Comparison of ENCODE assay signal across 8 cellular contexts in genomic region chr15:78871483-78872127, GRCh38. TPM values are rescaled to one million over a fixed set of nuclear protein-coding genes. Genes with fewer than 3 reads are reported as not detected.
DNase-seq lines count a peak whose midpoint lies in the region; ATAC-seq and TF ChIP-seq lines count a peak whose summit lies in the region.
"Not testable (repeated sequence)": the region's sequence is repeated elsewhere in the genome, so short reads cannot be mapped to it uniquely, and the experiment has no call there.

No MANE protein-coding gene starts in this region.

- peak overlapping the region; percentile 89 for H3K27ac ChIP-seq in GM23338 (ENCODE audit: low read depth)
- H3K27ac ChIP-seq in left ventricle myocardium inferior (replicated peaks): peak overlapping the region; percentile 98
- H3K27ac ChIP-seq in naive thymus-derived CD4-positive, alpha-beta T cell (ENCODE audit: low read depth, low read length): not testable (repeated sequence)
- peak overlapping the region in 3 of 4 donors; percentile 99 to 100 (median 99) for H3K27ac ChIP-seq in gastrocnemius medialis
- peak overlapping the region; percentile 95 to 98 for H3K27ac ChIP-seq in uterus

- POLR2A ChIA-PET in naive thymus-derived CD4-positive, alpha-beta T cell (lab: Charles Lee): interaction anchor here (0.6 to 2.7 kb wide), 4 partner anchors 10 to 134 kb away, joined by 3 to 12 read pairs (median 6); no protein-coding TSS in a partner anchor

- not testable (repeated sequence) for H3K27me3 ChIP-seq in GM23338 (ENCODE audit: insufficient read depth); left ventricle myocardium inferior (ENCODE audit: low read depth); naive thymus-derived CD4-positive, alpha-beta T cell (ENCODE audit: control insufficient read depth in 2 of 2, insufficient read depth in 2 of 2, low read length in 2 of 2); gastrocnemius medialis; uterus

- not testable (repeated sequence) for H3K9me3 Mint-ChIP-seq in GM23338; activated T-cell treated with anti-CD3 and anti-CD28 coated beads, Interleukin-2, amount 50 U/mL, for 4 hours; central memory CD8-positive, alpha-beta T cell
- peaks cover 0 to 11% (median 0%) of the 10 kb centered on the region in 11 donors for H3K9me3 Mint-ChIP-seq in naive thymus-derived CD4-positive, alpha-beta T cell

- peak overlapping the region; percentile 82 for H3K4me2 ChIP-seq in GM23338

- H3K4me3 ChIP-seq in GM23338 (peak overlapping the region; percentile 59), left ventricle myocardium inferior (peak overlapping the region; percentile 81), gastrocnemius medialis (peak overlapping the region in 1 of 4 donors; percentile 96), uterus (peak overlapping the region in 1 of 2 donors; percentile 82)
- not testable (repeated sequence) for H3K4me3 ChIP-seq in naive thymus-derived CD4-positive, alpha-beta T cell (ENCODE audit: low read length)

- ATAC-seq in GM23338; activated T-cell treated with anti-CD3 and anti-CD28 coated beads, Interleukin-2, amount 50 U/mL, for 4 hours; central memory CD8-positive, alpha-beta T cell (replicated peaks; ENCODE audit: extremely low read depth, poor library complexity, severe bottlenecking); naive thymus-derived CD4-positive, alpha-beta T cell; gastrocnemius medialis: not testable (repeated sequence)

- not testable (repeated sequence) for DNase-seq in GM23338 (ENCODE audit: low spot score); activated T-cell treated with anti-CD3 and anti-CD28 coated beads, Interleukin-2, amount 50 U/mL, for 4 hours; central memory CD8-positive, alpha-beta T cell (ENCODE audit: low spot score in 2 of 2); left ventricle myocardium inferior; naive thymus-derived CD4-positive, alpha-beta T cell; gastrocnemius medialis; uterus
- DNase-seq in RPMI8226: peak; percentile 9

- H3K27me3 Mint-ChIP-seq in GM23338 (ENCODE audit: insufficient read depth, low read depth, poor library complexity): peaks cover 24% of the 10 kb centered on the region
- H3K27me3 Mint-ChIP-seq in activated T-cell treated with anti-CD3 and anti-CD28 coated beads, Interleukin-2, amount 50 U/mL, for 4 hours (ENCODE audit: low read depth); central memory CD8-positive, alpha-beta T cell; naive thymus-derived CD4-positive, alpha-beta T cell: not testable (repeated sequence)

- H3K36me3 Mint-ChIP-seq in GM23338 (ENCODE audit: low read depth): peaks cover 17% of the 10 kb centered on the region
- not testable (repeated sequence) for H3K36me3 Mint-ChIP-seq in activated T-cell treated with anti-CD3 and anti-CD28 coated beads, Interleukin-2, amount 50 U/mL, for 4 hours (ENCODE audit: insufficient read depth)
- H3K36me3 Mint-ChIP-seq in central memory CD8-positive, alpha-beta T cell (ENCODE audit: insufficient read depth): peaks cover 28% of the 10 kb centered on the region
- H3K36me3 Mint-ChIP-seq in naive thymus-derived CD4-positive, alpha-beta T cell: peaks cover 0 to 10% (median 3%) of the 10 kb centered on the region in 5 donors

- CTCF ChIA-PET in naive thymus-derived CD4-positive, alpha-beta T cell (lab: Charles Lee): interaction anchor here (0.6 to 0.7 kb wide), 2 partner anchors 59 to 809 kb away, joined by 3 to 5 read pairs; no protein-coding TSS in a partner anchor

- not testable (repeated sequence) for TF ChIP-seq POLR2A in gastrocnemius medialis (IDR thresholded peaks at IDR 0.05); uterus (IDR thresholded peaks at IDR 0.05)

- H2AFZ ChIP-seq in GM23338: 0 out of 2 replicates have a peak overlapping the region, but pooled peaks have one; percentile 0

- in situ Hi-C loops in gastrocnemius medialis (cut with MboI; ENCODE audit: low sequenced_read_pairs in 4 of 4): not testable (repeated sequence)

- TF ChIP-seq CTCF in GM23338 (conservative IDR thresholded peaks at IDR 0.05; ENCODE audit: low read depth in 2 of 2); left ventricle myocardium inferior (IDR thresholded peaks at IDR 0.05; ENCODE audit: borderline replicate concordance); gastrocnemius medialis (IDR thresholded peaks at IDR 0.05 in 4 of 5, conservative IDR thresholded peaks at IDR 0.05 in 1 of 5); uterus (IDR thresholded peaks at IDR 0.05): not testable (repeated sequence)

- H3F3A ChIP-seq in GM23338 (replicated peaks; ENCODE audit: low read depth): not testable (repeated sequence)

- H4K20me1 ChIP-seq in GM23338 (replicated peaks; ENCODE audit: insufficient read depth): peaks cover 21% of the 10 kb centered on the region

- not testable (repeated sequence) for H3K9me2 ChIP-seq in GM23338 (ENCODE audit: insufficient read depth)

- not testable (repeated sequence) for H3K9me3 ChIP-seq in left ventricle myocardium inferior (replicated peaks); naive thymus-derived CD4-positive, alpha-beta T cell (ENCODE audit: control insufficient read depth in 2 of 3, low read length in 3 of 3); gastrocnemius medialis; uterus

- H3K4me1 Mint-ChIP-seq in GM23338: peaks cover 30% of the 10 kb centered on the region
- peaks cover 25% of the 10 kb centered on the region for H3K4me1 Mint-ChIP-seq in activated T-cell treated with anti-CD3 and anti-CD28 coated beads, Interleukin-2, amount 50 U/mL, for 4 hours (ENCODE audit: low read depth)
- H3K4me1 Mint-ChIP-seq in central memory CD8-positive, alpha-beta T cell: peaks cover 25% of the 10 kb centered on the region
- peaks cover 20 to 43% (median 32%) of the 10 kb centered on the region in 7 donors for H3K4me1 Mint-ChIP-seq in naive thymus-derived CD4-positive, alpha-beta T cell

- peak overlapping the region; percentile 96 for H3K4me3 Mint-ChIP-seq in GM23338
- H3K4me3 Mint-ChIP-seq in activated T-cell treated with anti-CD3 and anti-CD28 coated beads, Interleukin-2, amount 50 U/mL, for 4 hours: peak overlapping the region; percentile 72
- peak overlapping the region; percentile 100 for H3K4me3 Mint-ChIP-seq in central memory CD8-positive, alpha-beta T cell
- H3K4me3 Mint-ChIP-seq in naive thymus-derived CD4-positive, alpha-beta T cell: peak overlapping the region; percentile 77 to 100 (median 96)

- peaks cover 36% of the 10 kb centered on the region for H3K79me2 ChIP-seq in GM23338 (replicated peaks; ENCODE audit: insufficient read depth)

- H3K4me1 ChIP-seq in GM23338 (ENCODE audit: insufficient read depth): peaks cover 25% of the 10 kb centered on the region
- H3K4me1 ChIP-seq in left ventricle myocardium inferior: peaks cover 44% of the 10 kb centered on the region
- H3K4me1 ChIP-seq in naive thymus-derived CD4-positive, alpha-beta T cell (ENCODE audit: control insufficient read depth in 2 of 2, insufficient read depth in 2 of 2, low read length in 2 of 2): peaks cover 24% of the 10 kb centered on the region in 2 donors
- H3K4me1 ChIP-seq in gastrocnemius medialis: peaks cover 23 to 24% of the 10 kb centered on the region in 2 donors
- not testable (repeated sequence) for H3K4me1 ChIP-seq in uterus

- intact Hi-C loops in left ventricle myocardium inferior (cut with micrococcal nuclease); uterus (cut with DNase I; ENCODE audit: low total_unique reads): not testable (repeated sequence)
- intact Hi-C loops in naive thymus-derived CD4-positive, alpha-beta T cell (cut with micrococcal nuclease): loop anchor here (2.0 to 5.0 kb wide), 6 partner anchors 36 to 1051 kb away; partner anchors contain the start of genes CTSH (in 1 of the 2), IREB2 (in 1 of the 2), MTHFS (in 1 of the 2) and SKIC8 (in 1 of the 2)
- intact Hi-C loops in gastrocnemius medialis (cut with DNase I; ENCODE audit: low total_unique reads): loop anchor here (1.0 to 5.0 kb wide), 3 partner anchors 11 to 1281 kb away; partner anchors contain the start of gene FAH

- not testable (repeated sequence) for H3K36me3 ChIP-seq in GM23338 (ENCODE audit: insufficient read depth); left ventricle myocardium inferior; naive thymus-derived CD4-positive, alpha-beta T cell (ENCODE audit: control insufficient read depth in 2 of 3, insufficient read depth in 3 of 3, low read length in 3 of 3); gastrocnemius medialis; uterus

- H3K27ac Mint-ChIP-seq in GM23338: peak overlapping the region; percentile 97
- not testable (repeated sequence) for H3K27ac Mint-ChIP-seq in central memory CD8-positive, alpha-beta T cell (ENCODE audit: low read depth)
- H3K27ac Mint-ChIP-seq in naive thymus-derived CD4-positive, alpha-beta T cell: peak overlapping the region; percentile 46 to 100 (median 89)

RNA-seq across cellular contexts. Expression of gene MORF4L1, which starts 1.1 kb away (rescaled TPM):
- total RNA-seq in GM23338 (2014; rRNA removed; shearing (Covaris generic)): 491 and 520 TPM in 2 replicates
- 571 and 611 TPM in 2 replicates for polyA plus RNA-seq in GM23338 (2016; fragmentation: Nextera tagmentation; extraction: Ambion mirVana)
- total RNA-seq in activated T-cell treated with anti-CD3 and anti-CD28 coated beads, Interleukin-2, amount 50 U/mL, for 4 hours: 100 to 1,000 TPM; 224 to 276 (median 236) TPM
- total RNA-seq in left ventricle myocardium inferior (310 TPM), gastrocnemius medialis (100 to 1,000 TPM; 279 to 372 (median 286) TPM), uterus (100 to 1,000 TPM; 106 to 955 (median 278) TPM)
- 100 to 1,000 TPM; 246 to 405 (median 264) TPM for total RNA-seq in naive thymus-derived CD4-positive, alpha-beta T cell
- 100 to 1,000 TPM; 320 to 394 TPM for polyA plus RNA-seq in naive thymus-derived CD4-positive, alpha-beta T cell
